Comparison of ENCODE assay signal across 26 cellular contexts in the genomic region with DNA sequence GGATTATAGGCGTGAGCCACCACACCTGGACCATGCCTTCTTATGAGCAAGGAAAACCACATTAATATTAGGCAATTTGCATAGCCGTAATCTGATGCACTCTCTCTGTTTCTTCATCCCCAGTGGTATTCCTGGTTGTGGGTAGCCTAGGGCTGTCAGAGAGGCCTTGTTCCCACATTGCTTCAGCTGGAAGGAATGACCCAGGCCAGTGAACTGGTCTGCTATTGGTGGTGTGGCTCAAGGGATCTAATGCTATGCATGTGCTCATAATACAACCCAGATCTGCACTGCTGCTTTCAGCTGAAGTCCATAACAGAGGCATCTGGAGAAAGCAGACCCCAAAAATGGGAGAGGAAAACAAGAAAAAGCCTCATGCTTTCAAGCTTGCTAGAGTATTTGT. TPM values are rescaled to one million over a fixed set of nuclear protein-coding genes. Genes with fewer than 3 reads are reported as not detected.
DNase-seq lines count a peak whose midpoint lies in the region; ATAC-seq and TF ChIP-seq lines count a peak whose summit lies in the region.
"Had no signal": no experiment of that assay in that cellular context is flagged by ENCODE, and none has a peak within 500 bp of the region (broad histone marks: within the 10 kb centered on the region; RNA-seq: fewer than 3 reads in every experiment).

No MANE protein-coding gene starts in this region.

- H3K4me1 Mint-ChIP-seq in HFFc6 (ENCODE audit: low read depth) = no peaks in the 10 kb centered on the region; the same call in 1 of the 2 replicates
- H3K4me1 Mint-ChIP-seq in CD4-positive, alpha-beta T cell (ENCODE audit: low read depth) = peaks cover 15% of the 10 kb centered on the region

- no peak for ATAC-seq in CD4-positive, alpha-beta T cell (ENCODE audit: poor library complexity)
- no peak for ATAC-seq in left ventricle myocardium superior
- ATAC-seq: A549; activated naive CD8-positive, alpha-beta T cell treated with anti-CD3 and anti-CD28 coated beads, Interleukin-2, amount 50 U/mL, for 24 hours; gastrocnemius medialis; stimulated activated naive B cell treated with anti-CD40 and anti-IgM and Interleukin-4, amounts not matched to agents 10 μg/mL and 1 μg/mL and 100 μg/mL, for 72 hours had no signal

- no peaks in the 10 kb centered on the region for H3K4me1 ChIP-seq in mammary epithelial cell (ENCODE audit: insufficient read depth, low read length)
- H3K4me1 ChIP-seq: A549, gastrocnemius medialis, prostate gland had no signal

- intact Hi-C loops in mammary epithelial cell (cut with micrococcal nuclease) (no loop called here), left ventricle myocardium superior (cut with micrococcal nuclease) (no loop called here)
- intact Hi-C loops in CD4-positive, alpha-beta T cell (cut with DNase I, micrococcal nuclease) = no loop called here

- H3K27ac ChIP-seq in mammary epithelial cell (ENCODE audit: insufficient read depth, low read depth, low read length) = no peak overlapping the region
- no peak overlapping the region for H3K27ac ChIP-seq in CD4-positive, alpha-beta T cell (ENCODE audit: low read depth, low read length)
- H3K27ac ChIP-seq: A549, gastrocnemius medialis, prostate gland, thyroid gland had no signal

- dilution Hi-C loops in mammary epithelial cell (cut with HindIII; ENCODE audit: low sequenced_read_pairs) = no loop called here

- WGBS in mammary epithelial cell (ENCODE audit: low coverage, missing lambda C conversion rate) = 71% methylated on average over 2 of the region's 2 CpGs

- DNase-seq in AG09319 (ENCODE audit: extremely low read depth, low read depth) (peak; percentile 34), HFFc6 (peak; percentile 9), mammary epithelial cell (peak; percentile 74), islet precursor cell (peak; percentile 73), DMS153 (lab: John Stamatoyannopoulos, UW) (no peak), left ventricle myocardium superior (no peak), NOMO-1 treated with dmso at 0.1 percent for 144 hours (lab: John Stamatoyannopoulos, UW; ENCODE audit: unreplicated experiment) (no peak)
- DNase-seq in CD4-positive, alpha-beta T cell = no peak
- DNase-seq: activated CD4-positive, alpha-beta T cell treated with anti-CD3 and anti-CD28 coated beads, Interleukin-2, amount 50 U/mL, for 1 hour; activated CD8-positive, alpha-beta memory T cell treated with anti-CD3 and anti-CD28 coated beads, Interleukin-2, amount 50 U/mL, for 4 hours; activated effector memory CD4-positive, alpha-beta T cell treated with anti-CD3 and anti-CD28 coated beads, Interleukin-2, amount 50 U/mL, for 16 hours; activated naive CD8-positive, alpha-beta T cell treated with anti-CD3 and anti-CD28 coated beads, Interleukin-2, amount 50 U/mL, for 24 hours; gastrocnemius medialis; H7; hippocampal formation; KBM-7; NCI-H187; NCI-H774; small intestine; stimulated activated CD4-positive, alpha-beta T cell treated with anti-CD3 and anti-CD28 coated beads, Interleukin-2, amount 100 ng/mL, for 48 hours; stimulated activated naive B cell treated with anti-CD40 and anti-IgM and Interleukin-4, amounts not matched to agents 10 μg/mL and 1 μg/mL and 100 μg/mL, for 72 hours; thyroid gland had no signal

- no TSS peak for BruUV-seq in mammary epithelial cell (replicated peaks; lab: Mats Ljungman, UMichigan)

- H3K27me3 ChIP-seq in mammary epithelial cell (ENCODE audit: insufficient read depth, low read length) = no peaks in the 10 kb centered on the region
- no peaks in the 10 kb centered on the region for H3K27me3 ChIP-seq in CD4-positive, alpha-beta T cell (ENCODE audit: control insufficient read depth, insufficient read depth, low read length)
- H3K27me3 ChIP-seq: gastrocnemius medialis, thyroid gland had no signal

- H3K9me3 ChIP-seq in mammary epithelial cell (replicated peaks; ENCODE audit: insufficient read depth, low read length) = no peaks in the 10 kb centered on the region
- no peaks in the 10 kb centered on the region for H3K9me3 ChIP-seq in CD4-positive, alpha-beta T cell (ENCODE audit: control insufficient read depth, low read length)
- H3K9me3 ChIP-seq: A549, gastrocnemius medialis, prostate gland, thyroid gland had no signal

- H2AFZ ChIP-seq in mammary epithelial cell (ENCODE audit: low read depth, low read length) = no peak overlapping the region

- H3K9ac ChIP-seq in mammary epithelial cell (ENCODE audit: insufficient read depth, low read length) = no peak overlapping the region

- TF ChIP-seq CTCF in AG09319 (IDR thresholded peaks at IDR 0.05; ENCODE audit: low read depth, low read length) (no peak), HFFc6 (IDR thresholded peaks at IDR 0.05) (no peak), mammary epithelial cell (conservative IDR thresholded peaks at IDR 0.05 in 1 of 2, IDR thresholded peaks at IDR 0.05 in 1 of 2; ENCODE audit: extremely low read depth in 1 of 2, insufficient read depth in 1 of 2, low read depth in 1 of 2, low read length in 2 of 2) (no peak)
- TF ChIP-seq CTCF in CD4-positive, alpha-beta T cell (IDR thresholded peaks at IDR 0.05) = no peak

- H3K79me2 ChIP-seq in mammary epithelial cell (ENCODE audit: insufficient read depth, low read length) = no peaks in the 10 kb centered on the region

- H3K4me3 Mint-ChIP-seq in HFFc6 = no peak overlapping the region
- H3K4me3 Mint-ChIP-seq in CD4-positive, alpha-beta T cell = no peak overlapping the region
- H3K4me3 Mint-ChIP-seq: activated naive CD8-positive, alpha-beta T cell treated with anti-CD3 and anti-CD28 coated beads, Interleukin-2, amount 50 U/mL, for 24 hours; CD14-positive monocyte; dendritic cell treated with granulocyte-macrophage colony-stimulating factor and Interleukin-4, amounts not matched to agents 40 ng/mL and 50 ng/mL, for 4 days; stimulated activated naive B cell treated with anti-CD40 and anti-IgM and Interleukin-4, amounts not matched to agents 10 μg/mL and 1 μg/mL and 100 μg/mL, for 72 hours had no signal

- in situ Hi-C loops in mammary epithelial cell (cut with MboI; ENCODE audit: low sequenced_read_pairs in 2 of 2) = no loop called here

- POLR2A ChIA-PET in CD4-positive, alpha-beta T cell (lab: Charles Lee) = no interaction called here

- no peak overlapping the region for H3K27ac Mint-ChIP-seq in HFFc6
- H3K27ac Mint-ChIP-seq in CD4-positive, alpha-beta T cell = no peak overlapping the region
- H3K27ac Mint-ChIP-seq: activated naive CD8-positive, alpha-beta T cell treated with anti-CD3 and anti-CD28 coated beads, Interleukin-2, amount 50 U/mL, for 24 hours; CD14-positive monocyte; dendritic cell treated with granulocyte-macrophage colony-stimulating factor and Interleukin-4, amounts not matched to agents 40 ng/mL and 50 ng/mL, for 4 days; stimulated activated naive B cell treated with anti-CD40 and anti-IgM and Interleukin-4, amounts not matched to agents 10 μg/mL and 1 μg/mL and 100 μg/mL, for 72 hours had no signal

- H3K36me3 Mint-ChIP-seq in HFFc6 (ENCODE audit: low read depth) = no peaks in the 10 kb centered on the region
- no peaks in the 10 kb centered on the region for H3K36me3 Mint-ChIP-seq in CD4-positive, alpha-beta T cell (ENCODE audit: low read depth)
- H3K36me3 Mint-ChIP-seq: CD14-positive monocyte; stimulated activated naive B cell treated with anti-CD40 and anti-IgM and Interleukin-4, amounts not matched to agents 10 μg/mL and 1 μg/mL and 100 μg/mL, for 72 hours had no signal

- H3K4me2 ChIP-seq in mammary epithelial cell (ENCODE audit: insufficient read depth, low read depth, low read length) = no peak overlapping the region
- H3K4me2 ChIP-seq: A549 had no signal

- no peaks in the 10 kb centered on the region for H3K36me3 ChIP-seq in mammary epithelial cell (ENCODE audit: insufficient read depth, low read length)
- H3K36me3 ChIP-seq: gastrocnemius medialis, prostate gland, thyroid gland had no signal

- H3K27me3 Mint-ChIP-seq in HFFc6 (ENCODE audit: insufficient read depth) = peaks cover 7% of the 10 kb centered on the region; the same call in 1 of the 2 replicates
- H3K27me3 Mint-ChIP-seq in CD4-positive, alpha-beta T cell = no peaks in the 10 kb centered on the region
- H3K27me3 Mint-ChIP-seq: activated naive CD8-positive, alpha-beta T cell treated with anti-CD3 and anti-CD28 coated beads, Interleukin-2, amount 50 U/mL, for 24 hours; dendritic cell treated with granulocyte-macrophage colony-stimulating factor and Interleukin-4, amounts not matched to agents 40 ng/mL and 50 ng/mL, for 4 days; stimulated activated naive B cell treated with anti-CD40 and anti-IgM and Interleukin-4, amounts not matched to agents 10 μg/mL and 1 μg/mL and 100 μg/mL, for 72 hours had no signal

- no peaks in the 10 kb centered on the region for H3K9me3 Mint-ChIP-seq in HFFc6
- no peaks in the 10 kb centered on the region for H3K9me3 Mint-ChIP-seq in CD4-positive, alpha-beta T cell
- H3K9me3 Mint-ChIP-seq: activated naive CD8-positive, alpha-beta T cell treated with anti-CD3 and anti-CD28 coated beads, Interleukin-2, amount 50 U/mL, for 24 hours; dendritic cell treated with granulocyte-macrophage colony-stimulating factor and Interleukin-4, amounts not matched to agents 40 ng/mL and 50 ng/mL, for 4 days had no signal

- CTCF ChIA-PET in mammary epithelial cell (lab: Charles Lee; ENCODE audit: low non-redundant PET) = no interaction called here
- CTCF ChIA-PET in CD4-positive, alpha-beta T cell (lab: Charles Lee) = interaction anchor here (1.8 kb wide), 1 partner anchor 12 kb away, joined by 5 read pairs; no protein-coding TSS in a partner anchor

- H3K4me3 ChIP-seq in mammary epithelial cell (replicated peaks in 1 of 3; ENCODE audit: insufficient read depth in 1 of 3, low read depth in 2 of 3, low read length in 3 of 3) = no peak overlapping the region
- H3K4me3 ChIP-seq: A549, gastrocnemius medialis, prostate gland, thyroid gland had no signal

- no peaks in the 10 kb centered on the region for H4K20me1 ChIP-seq in mammary epithelial cell (ENCODE audit: insufficient read depth, low read length)

RNA-seq across cellular contexts. Expression of a gene that starts 33.1 kb away (rescaled TPM):
- 10 to 100 TPM; 26.1 to 34.7 (median 27.3) TPM for total RNA-seq in HFFc6 (2021; fragmentation: NEBNext Ultra II Directional; extraction: Animal tissue kit (Norgen Biotek cat#: 25700))
- 10 to 100 TPM; 14.5 to 37.0 TPM for total RNA-seq in mammary epithelial cell
- 12.1 TPM for polyA plus RNA-seq in mammary epithelial cell
- 17.0 TPM for polyA minus RNA-seq in mammary epithelial cell
- 10 to 100 TPM; 23.8 to 24.3 TPM for total RNA-seq in CD4-positive, alpha-beta T cell
- 7.7 TPM for total RNA-seq in left ventricle myocardium superior

Comparison
In these comparisons a context has a peak if more than half of its experiments do, and no peak if none do; other contexts are left out.
1. DNase-seq: peak in AG09319 (single experiment), HFFc6 (single experiment), mammary epithelial cell (single experiment) and islet precursor cell (single experiment); none in DMS153 (single experiment), CD4-positive, alpha-beta T cell (0 of 10), left ventricle myocardium superior (single experiment) and NOMO-1 treated with dmso at 0.1 percent for 144 hours (single experiment).